In the genomic region with DNA sequence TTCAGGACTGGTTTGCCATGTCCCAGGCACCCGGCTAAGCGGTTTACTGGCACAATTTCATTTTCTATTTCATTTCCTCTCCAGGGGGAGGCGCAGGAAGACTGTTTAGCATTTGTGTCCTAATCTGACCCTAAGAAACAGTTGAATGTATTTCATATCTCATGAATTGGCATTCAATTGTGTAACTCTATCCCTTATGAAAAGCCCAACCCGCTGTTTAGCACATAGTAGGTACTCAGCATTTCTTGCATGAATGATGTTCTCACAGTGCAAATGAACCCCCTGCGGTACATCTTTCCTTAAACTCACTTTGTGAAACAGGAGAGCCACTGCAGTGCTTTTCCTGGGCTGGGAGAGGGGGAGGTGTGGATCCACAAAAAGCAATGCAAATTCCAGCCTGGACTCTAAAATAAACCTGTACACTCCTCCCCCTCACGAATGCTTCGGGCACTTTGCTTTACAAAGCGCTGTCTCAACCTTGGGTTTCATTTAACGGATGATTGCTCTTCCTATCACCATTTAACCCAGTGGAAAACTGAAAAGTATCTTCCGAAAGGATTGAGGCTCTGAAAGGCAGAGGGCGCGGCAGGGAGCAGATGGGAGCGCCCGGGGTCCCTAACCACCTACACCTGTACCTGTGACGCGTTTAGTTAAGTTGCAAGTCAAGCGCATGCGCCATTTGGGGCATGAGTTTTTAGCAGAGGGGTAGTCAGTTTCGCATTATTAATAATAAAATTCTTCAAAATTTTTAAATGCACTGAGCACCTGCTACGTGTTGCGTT, we compare ENCODE assay signal across 8 cellular contexts. TPM values are rescaled to one million over a fixed set of nuclear protein-coding genes. Genes with fewer than 3 reads are reported as not detected.
A peak's percentile ranks its signal among the peaks of the same experiment; 100 is the strongest.
DNase-seq lines count a peak whose midpoint lies in the region; ATAC-seq and TF ChIP-seq lines count a peak whose summit lies in the region.

No MANE protein-coding gene starts in this region.

- H3K36me3 ChIP-seq in OCI-LY7 (ENCODE audit: insufficient read depth, low read length), result peaks cover 37% of the 10 kb centered on the region
- H3K36me3 ChIP-seq in gastroesophageal sphincter, result peaks cover 0 to 27% of the 10 kb centered on the region in 2 donors
- peaks cover 27% of the 10 kb centered on the region for H3K36me3 ChIP-seq in neutrophil

- DNase-seq in DMS53 (lab: John Stamatoyannopoulos, UW) (peak; percentile 90), Kasumi-1 (lab: John Stamatoyannopoulos, UW) (peak; percentile 91 to 94), OCI-LY7 (ENCODE audit: low spot score) (peak; percentile 89)
- peak; percentile 73 for DNase-seq in activated naive CD4-positive, alpha-beta T cell treated with anti-CD3 and anti-CD28 coated beads, Interleukin-2, amount 10 ng/mL, durations not matched to agents 7 days and 5 days

- TF ChIP-seq CTCF in OCI-LY7 (conservative IDR thresholded peaks at IDR 0.05; ENCODE audit: low read length) (peak; percentile 93), gastroesophageal sphincter (IDR thresholded peaks at IDR 0.05) (peak in 3 of 4 experiments; percentile 72 to 79 (median 75)), neutrophil (IDR thresholded peaks at IDR 0.05) (no peak)

- peak overlapping the region; percentile 97 for H3K4me3 Mint-ChIP-seq in activated naive CD4-positive, alpha-beta T cell treated with anti-CD3 and anti-CD28 coated beads, Interleukin-2, amount 10 ng/mL, durations not matched to agents 7 days and 5 days

- peaks cover 44% of the 10 kb centered on the region for H3K79me2 ChIP-seq in OCI-LY7 (ENCODE audit: insufficient read depth, low read depth, low read length)

- BruUV-seq in OCI-LY7 (replicated peaks; lab: Mats Ljungman, UMichigan), result no TSS peak

- H3K4me1 ChIP-seq in OCI-LY7 (ENCODE audit: insufficient read depth, low read length, poor library complexity, severe bottlenecking) (peaks cover 42% of the 10 kb centered on the region), gastroesophageal sphincter (peaks cover 6 to 63% (median 34%) of the 10 kb centered on the region in 3 donors), neutrophil (ENCODE audit: control insufficient read depth in 1 of 2, insufficient read depth in 1 of 2, low read depth in 1 of 2, low read length in 1 of 2) (peaks cover 41 to 46% of the 10 kb centered on the region in 2 experiments)

- H3K27ac ChIP-seq in OCI-LY7 (ENCODE audit: low read depth, low read length, poor library complexity, severe bottlenecking) (peak overlapping the region; percentile 87), gastroesophageal sphincter (peak overlapping the region; percentile 70 to 96 (median 94)), neutrophil (peak overlapping the region; percentile 82)

- intact Hi-C loops in OCI-LY7 (cut with micrococcal nuclease; ENCODE audit: unreplicated experiment), result loop anchor here (1.0 to 5.0 kb wide), 7 partner anchors 21 to 261 kb away; a partner anchor contains a TSS

- no peak for TF ChIP-seq EP300 in gastroesophageal sphincter (IDR thresholded peaks at IDR 0.05)

- no peaks in the 10 kb centered on the region for H3K9me2 ChIP-seq in OCI-LY7 (ENCODE audit: insufficient read depth, low read length)

- H3K27ac Mint-ChIP-seq in activated naive CD4-positive, alpha-beta T cell treated with anti-CD3 and anti-CD28 coated beads, Interleukin-2, amount 10 ng/mL, durations not matched to agents 7 days and 5 days, result peak overlapping the region; percentile 90

- POLR2A ChIA-PET in OCI-LY7 (lab: Charles Lee), result interaction anchor here (0.6 to 1.4 kb wide), 2 partner anchors 10 to 1763 kb away, joined by 3 to 4 read pairs; no protein-coding TSS in a partner anchor

- H3K9me3 ChIP-seq in OCI-LY7 (ENCODE audit: low read length), result no peaks in the 10 kb centered on the region
- no peaks in the 10 kb centered on the region for H3K9me3 ChIP-seq in gastroesophageal sphincter
- no peaks in the 10 kb centered on the region for H3K9me3 ChIP-seq in neutrophil

- 1 to 8% methylated on average over 20 of the region's 21 CpGs for WGBS in gastroesophageal sphincter (ENCODE audit: low coverage in 1 of 2), 2 donors

- H3K27me3 ChIP-seq in gastroesophageal sphincter, result no peaks in the 10 kb centered on the region
- peaks cover 5% of the 10 kb centered on the region for H3K27me3 ChIP-seq in neutrophil

- TF ChIP-seq POLR2A in gastroesophageal sphincter (IDR thresholded peaks at IDR 0.05), result no peak

- peak overlapping the region; percentile 84 for H2AFZ ChIP-seq in OCI-LY7 (ENCODE audit: low read length)

- ATAC-seq in gastroesophageal sphincter (peak; percentile 42), HG03342 (IDR thresholded peaks at IDR 0.05; ENCODE audit: unreplicated experiment) (no peak), GM21576 (IDR thresholded peaks at IDR 0.05; ENCODE audit: unreplicated experiment) (no peak)

- CTCF ChIA-PET in OCI-LY7 (lab: Charles Lee; ENCODE audit: unreplicated experiment), result no interaction called here
- CTCF ChIA-PET in activated naive CD4-positive, alpha-beta T cell treated with anti-CD3 and anti-CD28 coated beads, Interleukin-2, amount 10 ng/mL, durations not matched to agents 7 days and 5 days (lab: Charles Lee), result interaction anchor here (0.7 to 2.1 kb wide), 7 partner anchors 18 to 218 kb away, joined by 3 to 18 read pairs (median 9); no protein-coding TSS in a partner anchor

- H3K4me3 ChIP-seq in OCI-LY7 (ENCODE audit: low read depth, low read length, poor library complexity, severe bottlenecking), result peak overlapping the region; percentile 93
- H3K4me3 ChIP-seq in gastroesophageal sphincter, result peak overlapping the region in 1 of 2 donors; percentile 94
- peak overlapping the region; percentile 90 to 95 for H3K4me3 ChIP-seq in neutrophil (ENCODE audit: low read depth in 1 of 2, low read length in 1 of 2)

- no peaks in the 10 kb centered on the region for H3K27me3 Mint-ChIP-seq in activated naive CD4-positive, alpha-beta T cell treated with anti-CD3 and anti-CD28 coated beads, Interleukin-2, amount 10 ng/mL, durations not matched to agents 7 days and 5 days

- H3K4me1 Mint-ChIP-seq in activated naive CD4-positive, alpha-beta T cell treated with anti-CD3 and anti-CD28 coated beads, Interleukin-2, amount 10 ng/mL, durations not matched to agents 7 days and 5 days, result peaks cover 63% of the 10 kb centered on the region

- no peaks in the 10 kb centered on the region for H3K9me3 Mint-ChIP-seq in activated naive CD4-positive, alpha-beta T cell treated with anti-CD3 and anti-CD28 coated beads, Interleukin-2, amount 10 ng/mL, durations not matched to agents 7 days and 5 days

- H3K36me3 Mint-ChIP-seq in activated naive CD4-positive, alpha-beta T cell treated with anti-CD3 and anti-CD28 coated beads, Interleukin-2, amount 10 ng/mL, durations not matched to agents 7 days and 5 days, result peaks cover 34% of the 10 kb centered on the region

- H3K4me2 ChIP-seq in OCI-LY7 (ENCODE audit: low read length), result peak overlapping the region; percentile 97

- peaks cover 36% of the 10 kb centered on the region for H4K20me1 ChIP-seq in OCI-LY7 (ENCODE audit: insufficient read depth, low read length)

RNA-seq across cellular contexts. Expression of a gene that starts 1.2 kb away (rescaled TPM):
- 1,633 and 1,634 TPM in 2 replicates for total RNA-seq in OCI-LY7 (2014; rRNA removed; shearing (Covaris generic))
- total RNA-seq in OCI-LY7 (2022), result 3,507 and 3,668 TPM in 2 replicates
- total RNA-seq in gastroesophageal sphincter, result 1,000 to 10,000 TPM; 2,212 to 2,463 (median 2,311) TPM

RNA-seq across cellular contexts. Expression of a gene that starts 15.6 kb away (rescaled TPM):
- 48.6 and 49.3 TPM in 2 replicates for total RNA-seq in OCI-LY7 (2014; rRNA removed; shearing (Covaris generic))
- total RNA-seq in OCI-LY7 (2022) (40.4 and 47.1 TPM in 2 replicates), gastroesophageal sphincter (100 to 1,000 TPM; 192 to 257 (median 235) TPM)

RNA-seq across cellular contexts. Expression of a gene that starts 21.1 kb away (rescaled TPM):
- total RNA-seq in OCI-LY7 (2014; rRNA removed; shearing (Covaris generic)), result 25.3 and 31.5 TPM in 2 replicates
- total RNA-seq in OCI-LY7 (2022), result 34.4 and 35.0 TPM in 2 replicates
- 10 to 100 TPM; 15.3 to 26.4 (median 16.8) TPM for total RNA-seq in gastroesophageal sphincter

RNA-seq across cellular contexts. Expression of a gene that starts 53.6 kb away (rescaled TPM):
- not detected in 2 replicates for total RNA-seq in OCI-LY7 (2014; rRNA removed; shearing (Covaris generic))
- total RNA-seq in OCI-LY7 (2022), result not detected in 2 replicates
- total RNA-seq in gastroesophageal sphincter, result 1 to 10 TPM in 2 of 4 donors, under 1 TPM in 1, not detected in 1; 0.69 to 8.6 (median 7.3) TPM
